Comparison of ENCODE assay signal across 9 cellular contexts in the genomic region with DNA sequence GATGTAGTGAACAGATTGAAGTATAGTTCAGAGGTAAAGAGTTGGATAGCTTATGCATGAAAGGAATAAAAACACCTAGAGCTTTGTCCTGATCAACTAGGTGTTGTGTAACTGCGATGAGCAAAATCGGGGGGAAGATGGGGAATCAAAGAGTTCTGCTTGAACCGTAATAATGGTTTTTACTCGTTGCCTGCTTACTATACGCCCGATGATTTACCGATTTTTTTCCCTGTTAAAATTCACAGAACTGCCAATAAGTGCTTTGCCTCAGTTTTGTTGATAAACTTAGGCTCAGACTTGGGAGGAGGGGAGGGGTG. TPM values are rescaled to one million over a fixed set of nuclear protein-coding genes. Genes with fewer than 3 reads are reported as not detected.
DNase-seq lines count a peak whose midpoint lies in the region; ATAC-seq and TF ChIP-seq lines count a peak whose summit lies in the region.
"Had no signal": no experiment of that assay in that cellular context is flagged by ENCODE, and none has a peak within 500 bp of the region (broad histone marks: within the 10 kb centered on the region; RNA-seq: fewer than 3 reads in every experiment).

No MANE protein-coding gene starts in this region.

- peak overlapping the region; percentile 50 to 75 for H3K4me3 ChIP-seq in DND-41 (ENCODE audit: low read depth in 1 of 2, low read length in 2 of 2)
- H3K4me3 ChIP-seq in Panc1 (ENCODE audit: low read depth in 2 of 2, low read length in 2 of 2), result peak overlapping the region; percentile 81 to 87
- peak overlapping the region; percentile 82 for H3K4me3 ChIP-seq in epithelial cell of proximal tubule (ENCODE audit: low read depth, low read length)
- H3K4me3 ChIP-seq in parathyroid adenoma (ENCODE audit: low read depth, low read length), result peak overlapping the region; percentile 97

- CTCF ChIA-PET in Panc1 (lab: Charles Lee), result interaction anchor here (0.9 to 1.2 kb wide), 3 partner anchors 29 to 47 kb away, joined by 3 to 4 read pairs (median 3); no protein-coding TSS in a partner anchor

- POLR2A ChIA-PET in Panc1 (lab: Charles Lee), result interaction anchor here (0.6 to 1.3 kb wide), 5 partner anchors 47 to 1620 kb away, joined by 3 to 10 read pairs (median 4); a partner anchor contains a TSS

- BruUV-seq in Panc1 (replicated peaks; lab: Mats Ljungman, UMichigan), result TSS peak; percentile 94

- peaks cover 3% of the 10 kb centered on the region; the same call in 1 of the 2 replicates for H4K20me1 ChIP-seq in DND-41 (ENCODE audit: insufficient read depth, low read length)

- H3K9me3 ChIP-seq in DND-41 (ENCODE audit: insufficient read depth, low read length, severe bottlenecking) (no peaks in the 10 kb centered on the region), Panc1 (ENCODE audit: control insufficient read depth, insufficient read depth, low read depth, low read length) (no peaks in the 10 kb centered on the region), parathyroid adenoma (ENCODE audit: control insufficient read depth, low read length) (no peaks in the 10 kb centered on the region)

- no peak for DNase-seq in DND-41
- no peak for DNase-seq in Panc1 (ENCODE audit: low read depth, low spot score)
- DNase-seq in epithelial cell of proximal tubule (ENCODE audit: low read depth), result no peak
- DNase-seq in GDM1 (lab: John Stamatoyannopoulos, UW), result no peak
- DNase-seq in posterior vena cava (ENCODE audit: low spot score), result no peak
- no peak for DNase-seq in iPS-NIHi7 (ENCODE audit: extremely low spot score)

- H3K27me3 ChIP-seq in DND-41 (ENCODE audit: insufficient read depth, low read length, poor library complexity) (no peaks in the 10 kb centered on the region), Panc1 (ENCODE audit: control insufficient read depth, insufficient read depth, low read length) (no peaks in the 10 kb centered on the region), parathyroid adenoma (ENCODE audit: control insufficient read depth, insufficient read depth, low read length) (no peaks in the 10 kb centered on the region)

- H3K27ac ChIP-seq in DND-41 (ENCODE audit: low read length) (peak overlapping the region; percentile 82), Panc1 (ENCODE audit: low read length) (peak overlapping the region; percentile 85), parathyroid adenoma (peak overlapping the region; percentile 40)

- H3K4me2 ChIP-seq in DND-41 (ENCODE audit: insufficient read depth, low read length) (peak overlapping the region; percentile 85), parathyroid adenoma (ENCODE audit: low read length) (peak overlapping the region; percentile 71)

- H2AFZ ChIP-seq in DND-41 (ENCODE audit: low read depth, low read length) (peak overlapping the region; percentile 76), parathyroid adenoma (peak overlapping the region; percentile 60)

- no peak for ATAC-seq in DND-41 (ENCODE audit: insufficient read depth, low read depth)
- ATAC-seq in Panc1, result no peak
- ATAC-seq in HG03045 (IDR thresholded peaks at IDR 0.05; ENCODE audit: unreplicated experiment), result no peak

- peak overlapping the region; percentile 63 for H3K9ac ChIP-seq in DND-41 (ENCODE audit: low read depth, low read length)
- H3K9ac ChIP-seq in parathyroid adenoma, result no peak overlapping the region

- peaks cover 24% of the 10 kb centered on the region for H3K36me3 ChIP-seq in DND-41 (ENCODE audit: insufficient read depth, low read length)
- peaks cover 33% of the 10 kb centered on the region for H3K36me3 ChIP-seq in Panc1 (ENCODE audit: control insufficient read depth, insufficient read depth, low read length)
- H3K36me3 ChIP-seq in parathyroid adenoma (ENCODE audit: control insufficient read depth, insufficient read depth, low read length), result no peaks in the 10 kb centered on the region

- intact Hi-C loops in Panc1 (cut with micrococcal nuclease; ENCODE audit: unreplicated experiment) (no loop called here), posterior vena cava (cut with DNase I) (no loop called here)

- in situ Hi-C loops in Panc1 (cut with HindIII; ENCODE audit: low pct_unique_long_range_greater_than_20kb, low sequenced_read_pairs), result no loop called here

- H3K79me2 ChIP-seq in DND-41 (ENCODE audit: insufficient read depth, low read length) (peaks cover 75% of the 10 kb centered on the region), parathyroid adenoma (peaks cover 17% of the 10 kb centered on the region)

- TF ChIP-seq CTCF in DND-41 (IDR thresholded peaks at IDR 0.05; ENCODE audit: borderline replicate concordance, extremely low read depth, low read length, poor library complexity, severe bottlenecking), result no peak
- TF ChIP-seq CTCF in Panc1 (IDR thresholded peaks at IDR 0.05), result no peak
- TF ChIP-seq CTCF in epithelial cell of proximal tubule (conservative IDR thresholded peaks at IDR 0.05; ENCODE audit: low read depth, low read length), result no peak
- TF ChIP-seq CTCF in parathyroid adenoma (IDR thresholded peaks at IDR 0.05), result no peak

- H3K4me1 ChIP-seq in DND-41 (ENCODE audit: insufficient read depth, low read length), result peaks cover 58% of the 10 kb centered on the region
- peaks cover 15% of the 10 kb centered on the region for H3K4me1 ChIP-seq in Panc1 (ENCODE audit: control insufficient read depth, insufficient read depth, low read length)
- peaks cover 11% of the 10 kb centered on the region for H3K4me1 ChIP-seq in parathyroid adenoma

RNA-seq across cellular contexts. Expression of a gene that starts 0.8 kb away (rescaled TPM):
- total RNA-seq in Panc1 (2021; ENCODE audit: unreplicated experiment) (87.9 TPM), epithelial cell of proximal tubule (76.7 and 96.3 TPM in 2 replicates), posterior vena cava (10 to 100 TPM; 37.0 to 39.5 TPM)
- polyA plus RNA-seq in Panc1 (2012; ENCODE audit: insufficient read length), result 81.7 TPM

RNA-seq across cellular contexts. Expression of a gene that starts 2.6 kb away (rescaled TPM):
- total RNA-seq in Panc1 (2021; ENCODE audit: unreplicated experiment), result 14.5 TPM
- polyA plus RNA-seq in Panc1 (2012; ENCODE audit: insufficient read length), result 8.3 TPM
- total RNA-seq in epithelial cell of proximal tubule, result 10.8 and 14.9 TPM in 2 replicates
- 1 to 10 TPM; 6.6 to 9.2 TPM for total RNA-seq in posterior vena cava

RNA-seq across cellular contexts. Expression of a gene that starts 25.6 kb away (rescaled TPM):
- total RNA-seq in Panc1 (2021; ENCODE audit: unreplicated experiment), result 2.8 TPM
- 0.98 TPM for polyA plus RNA-seq in Panc1 (2012; ENCODE audit: insufficient read length)
- total RNA-seq in epithelial cell of proximal tubule, result 0.43 TPM in 1 of 2 replicates, not detected in the other
- 1 to 10 TPM; 1.9 to 2.8 TPM for total RNA-seq in posterior vena cava

RNA-seq across cellular contexts. Expression of a gene that starts 43.1 kb away (rescaled TPM):
- total RNA-seq in Panc1 (2021; ENCODE audit: unreplicated experiment), result 0.85 TPM
- not detected for polyA plus RNA-seq in Panc1 (2012; ENCODE audit: insufficient read length)
- total RNA-seq in epithelial cell of proximal tubule, result not detected in 2 replicates
- total RNA-seq in posterior vena cava, result not detected
- total RNA-seq: renal cortical epithelial cell had no signal
